Comparison of ENCODE assay signal across 9 cellular contexts in the genomic region with DNA sequence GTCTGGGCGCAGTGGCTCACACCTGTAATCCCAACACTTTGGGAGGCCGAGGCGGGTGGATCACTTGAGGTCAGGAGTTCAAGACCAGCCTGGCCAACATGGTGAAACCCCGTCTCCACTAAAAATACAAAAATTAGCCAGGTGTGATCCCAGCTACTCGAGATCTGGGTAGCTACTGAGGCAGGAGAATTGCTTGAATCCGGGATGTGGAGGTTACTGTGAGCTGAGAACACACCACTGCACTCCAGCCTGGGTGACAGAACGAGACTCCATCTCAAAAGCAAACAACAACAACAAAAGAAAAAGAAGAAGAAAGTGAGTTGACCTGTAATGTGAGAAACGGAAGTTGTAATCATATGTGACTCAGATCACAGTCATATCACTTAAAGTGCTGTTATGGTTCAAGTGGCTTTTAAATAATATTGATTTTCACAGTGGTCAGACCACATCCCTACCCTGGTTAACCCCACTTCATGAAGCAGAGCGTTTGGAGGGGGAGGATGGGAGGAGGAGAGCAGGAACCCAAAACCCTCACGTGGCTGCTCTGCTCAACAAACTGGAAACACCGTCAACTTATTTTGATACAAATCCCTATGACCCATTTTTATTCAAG. TPM values are rescaled to one million over a fixed set of nuclear protein-coding genes. Genes with fewer than 3 reads are reported as not detected.
DNase-seq lines count a peak whose midpoint lies in the region; ATAC-seq, FAIRE-seq and TF ChIP-seq lines count a peak whose summit lies in the region.
"Not testable (repeated sequence)": the region's sequence is repeated elsewhere in the genome, so short reads cannot be mapped to it uniquely, and the experiment has no call there.
"Had no signal": no experiment of that assay in that cellular context is flagged by ENCODE, and none has a peak within 500 bp of the region (broad histone marks: within the 10 kb centered on the region; RNA-seq: fewer than 3 reads in every experiment).

No MANE protein-coding gene starts in this region.

- not testable (repeated sequence) for H3K27me3 ChIP-seq in lower lobe of right lung (ENCODE audit: low read depth)

- H3K36me3 ChIP-seq in lower lobe of right lung, result not testable (repeated sequence)

- POLR2A ChIA-PET in activated CD4-positive, alpha-beta T cell treated with anti-CD3 and anti-CD28 coated beads for 36 hours (lab: Charles Lee), result not testable (repeated sequence)

- H3K4me3 ChIP-seq in lower lobe of right lung, result not testable (repeated sequence)

- not testable (repeated sequence) for H3K9me3 ChIP-seq in lower lobe of right lung

- not testable (repeated sequence) for H3K4me3 Mint-ChIP-seq in activated CD4-positive, alpha-beta T cell treated with anti-CD3 and anti-CD28 coated beads for 36 hours

- not testable (repeated sequence) for TF ChIP-seq CTCF in lower lobe of right lung (IDR thresholded peaks at IDR 0.05)

- intact Hi-C loops in activated CD4-positive, alpha-beta T cell treated with anti-CD3 and anti-CD28 coated beads for 36 hours (cut with DNase I, micrococcal nuclease), result loop anchor here (1.0 to 5.0 kb wide), 3 partner anchors 74 to 400 kb away; partner anchors contain the start of genes FOXA3 (in 1 of the 2) and SYMPK (in 1 of the 2)
- intact Hi-C loops in lower lobe of right lung (cut with DNase I), result loop anchor here (5.0 kb wide), 1 partner anchor 180 kb away; no protein-coding TSS in a partner anchor

- not testable (repeated sequence) for H3K36me3 Mint-ChIP-seq in activated CD4-positive, alpha-beta T cell treated with anti-CD3 and anti-CD28 coated beads for 36 hours (ENCODE audit: low read depth)

- H3K27ac Mint-ChIP-seq in activated CD4-positive, alpha-beta T cell treated with anti-CD3 and anti-CD28 coated beads for 36 hours, result not testable (repeated sequence)

- not testable (repeated sequence) for H3K27ac ChIP-seq in lower lobe of right lung

- H3K27me3 Mint-ChIP-seq in activated CD4-positive, alpha-beta T cell treated with anti-CD3 and anti-CD28 coated beads for 36 hours, result peaks cover 44% of the 10 kb centered on the region

- CTCF ChIA-PET in activated CD4-positive, alpha-beta T cell treated with anti-CD3 and anti-CD28 coated beads for 36 hours (lab: Charles Lee), result interaction anchor here (0.6 to 8.3 kb wide), 4 partner anchors 18 to 253 kb away, joined by 3 to 79 read pairs (median 4); no protein-coding TSS in a partner anchor

- FAIRE-seq in HTR-8/SVneo (lab: Jason Lieb, UNC), result not testable (repeated sequence)

- H3K4me1 Mint-ChIP-seq in activated CD4-positive, alpha-beta T cell treated with anti-CD3 and anti-CD28 coated beads for 36 hours, result peaks cover 11% of the 10 kb centered on the region

- not testable (repeated sequence) for H3K4me1 ChIP-seq in lower lobe of right lung

- DNase-seq in DMS53 treated with DMSO at 0.1 percent for 48 hours (lab: John Stamatoyannopoulos, UW; ENCODE audit: unreplicated experiment), result peak; percentile 89
- DNase-seq in HTR-8/SVneo (ENCODE audit: insufficient read length, low spot score), result peak; percentile 36
- peak; percentile 96 for DNase-seq in NOMO-1 treated with DMSO at 0.1 percent for 48 hours (lab: John Stamatoyannopoulos, UW; ENCODE audit: unreplicated experiment)
- peak; percentile 81 for DNase-seq in activated CD4-positive, alpha-beta T cell treated with anti-CD3 and anti-CD28 coated beads for 36 hours
- DNase-seq in activated naive CD8-positive, alpha-beta T cell treated with anti-CD3 and anti-CD28 coated beads, Interleukin-2, amount 50 U/mL, for 16 hours (ENCODE audit: low read depth, low spot score), result peak; percentile 19
- not testable (repeated sequence) for DNase-seq in lower lobe of right lung
- DNase-seq in stimulated activated CD8-positive, alpha-beta memory T cell treated with anti-CD3 and anti-CD28 coated beads, Interleukin-4, amount 100 ng/mL, for 1 hour (ENCODE audit: low read depth in 2 of 2, low spot score in 1 of 2), result peak; percentile 15 to 25

- not testable (repeated sequence) for H3K9me3 Mint-ChIP-seq in activated CD4-positive, alpha-beta T cell treated with anti-CD3 and anti-CD28 coated beads for 36 hours (ENCODE audit: low read depth)

- ATAC-seq in GM21390 (IDR thresholded peaks at IDR 0.05; ENCODE audit: unreplicated experiment), result peak; percentile 87
- peak; percentile 90 for ATAC-seq in activated CD4-positive, alpha-beta T cell treated with anti-CD3 and anti-CD28 coated beads for 36 hours
- peak; percentile 71 to 75 for ATAC-seq in lower lobe of right lung

RNA-seq across cellular contexts. Expression of gene IGFL1, which starts 33.2 kb away (rescaled TPM):
- total RNA-seq in activated CD4-positive, alpha-beta T cell treated with anti-CD3 and anti-CD28 coated beads for 36 hours, result not detected
- total RNA-seq in lower lobe of right lung, result not detected
- total RNA-seq: GM23338 had no signal

RNA-seq across cellular contexts. Expression of gene HIF3A, which starts 34.1 kb away (rescaled TPM):
- not detected for total RNA-seq in activated CD4-positive, alpha-beta T cell treated with anti-CD3 and anti-CD28 coated beads for 36 hours
- 64.1 TPM for total RNA-seq in lower lobe of right lung

Comparison
In these comparisons a context has a peak if more than half of its experiments do, and no peak if none do; other contexts are left out.
1. RNA of gene HIF3A, which starts 34.1 kb away (total RNA-seq): 64.1 TPM in lower lobe of right lung (single experiment); not detected in activated CD4-positive, alpha-beta T cell treated with anti-CD3 and anti-CD28 coated beads for 36 hours; every median in the first group is over 10 times any median in the second.
2. Peak in every context shown above with its lines, with median percentiles within 50 percentile points of each other: ATAC-seq.